In genomic region chr4:15656038-15656470, GRCh38 we compare ENCODE assay signal across 1 cellular context.
TF ChIP-seq lines count a peak whose summit lies in the region.

No MANE protein-coding gene starts in this region.

TF ChIP-seq in HEK293, 187 proteins besides CTCF, POLR2A, EP300 and RAD21 (continued from another document):
- TF ChIP-seq ZNF571 (tag by site-specific recombination; IDR thresholded peaks at IDR 0.05) (no peak), REPIN1 (tag by site-specific recombination; IDR thresholded peaks at IDR 0.05; ENCODE audit: low read depth) (no peak)
- TF ChIP-seq, protein P1, sequence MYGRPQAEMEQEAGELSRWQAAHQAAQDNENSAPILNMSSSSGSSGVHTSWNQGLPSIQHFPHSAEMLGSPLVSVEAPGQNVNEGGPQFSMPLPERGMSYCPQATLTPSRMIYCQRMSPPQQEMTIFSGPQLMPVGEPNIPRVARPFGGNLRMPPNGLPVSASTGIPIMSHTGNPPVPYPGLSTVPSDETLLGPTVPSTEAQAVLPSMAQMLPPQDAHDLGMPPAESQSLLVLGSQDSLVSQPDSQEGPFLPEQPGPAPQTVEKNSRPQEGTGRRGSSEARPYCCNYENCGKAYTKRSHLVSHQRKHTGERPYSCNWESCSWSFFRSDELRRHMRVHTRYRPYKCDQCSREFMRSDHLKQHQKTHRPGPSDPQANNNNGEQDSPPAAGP (tag by site-specific recombination; IDR thresholded peaks at IDR 0.05) = no peak
